ENCODE assay signal across 1 cellular context in the genomic region with DNA sequence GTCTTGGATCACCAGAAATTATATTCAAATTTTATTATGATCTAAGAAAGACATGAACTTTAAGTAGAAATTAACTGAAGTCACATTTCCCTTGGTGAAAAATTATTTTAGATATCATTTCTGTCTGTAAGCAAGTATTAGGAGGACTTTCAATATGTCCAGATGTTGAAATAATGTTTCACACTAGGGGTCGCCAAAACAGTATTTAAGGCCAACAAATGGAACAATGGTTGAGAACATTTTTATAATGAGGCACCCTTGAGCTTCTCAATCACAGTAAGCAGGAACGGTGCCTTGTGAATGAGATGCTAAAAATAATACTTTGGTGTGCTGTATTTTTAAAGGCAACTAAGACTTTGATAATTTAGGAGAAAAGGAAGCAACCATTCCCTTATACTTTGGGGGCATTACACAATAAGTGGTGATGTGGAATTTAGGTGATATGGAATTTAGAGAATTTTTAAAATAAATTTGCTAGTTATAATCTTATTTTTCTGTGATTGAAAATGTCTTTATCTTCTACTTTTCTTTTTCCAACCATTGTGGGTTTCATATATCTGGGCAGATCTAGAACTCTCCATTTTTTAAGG.
TF ChIP-seq lines count a peak whose summit lies in the region.

No MANE protein-coding gene starts in this region.

TF ChIP-seq in K562, 482 proteins besides CTCF, POLR2A, EP300 and RAD21 (continued from another document):
- TF ChIP-seq, protein P1, sequence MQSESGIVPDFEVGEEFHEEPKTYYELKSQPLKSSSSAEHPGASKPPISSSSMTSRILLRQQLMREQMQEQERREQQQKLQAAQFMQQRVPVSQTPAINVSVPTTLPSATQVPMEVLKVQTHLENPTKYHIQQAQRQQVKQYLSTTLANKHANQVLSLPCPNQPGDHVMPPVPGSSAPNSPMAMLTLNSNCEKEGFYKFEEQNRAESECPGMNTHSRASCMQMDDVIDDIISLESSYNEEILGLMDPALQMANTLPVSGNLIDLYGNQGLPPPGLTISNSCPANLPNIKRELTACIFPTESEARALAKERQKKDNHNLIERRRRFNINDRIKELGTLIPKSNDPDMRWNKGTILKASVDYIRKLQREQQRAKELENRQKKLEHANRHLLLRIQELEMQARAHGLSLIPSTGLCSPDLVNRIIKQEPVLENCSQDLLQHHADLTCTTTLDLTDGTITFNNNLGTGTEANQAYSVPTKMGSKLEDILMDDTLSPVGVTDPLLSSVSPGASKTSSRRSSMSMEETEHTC (IDR thresholded peaks at IDR 0.05), result no peak
- TF ChIP-seq FOXM1 (IDR thresholded peaks at IDR 0.05; ENCODE audit: low read depth) (0 out of 2 replicates have a peak, but pooled peaks have one; percentile 21), FOXM1 (CRISPR knock-in tag; IDR thresholded peaks at IDR 0.05; ENCODE audit: low read depth) (no peak), ZNF644 (tag; IDR thresholded peaks at IDR 0.05; ENCODE audit: low read depth) (no peak), ZNF668 (CRISPR knock-in tag; IDR thresholded peaks at IDR 0.05) (0 out of 2 replicates have a peak, but pooled peaks have one; percentile 27), ARNT (IDR thresholded peaks at IDR 0.05) (0 out of 4 replicates have a peak, but pooled peaks of 1 of the 2 experiments have one; percentile 39), CEBPB (tag; IDR thresholded peaks at IDR 0.05) (peak; percentile 72; the same call in 1 of the 2 replicates), TEAD1 (CRISPR knock-in tag; IDR thresholded peaks at IDR 0.05) (0 out of 4 replicates have a peak, but pooled peaks of 1 of the 2 experiments have one; percentile 16), MBD2 (IDR thresholded peaks at IDR 0.05; ENCODE audit: borderline replicate concordance, low read depth) (no peak), CEBPG (CRISPR knock-in tag; IDR thresholded peaks at IDR 0.05) (no peak), CEBPG (tag; conservative IDR thresholded peaks at IDR 0.05 in 1 of 2, IDR thresholded peaks at IDR 0.05 in 1 of 2) (peak in 1 of 2 experiments; percentile 74; a peak in 2 of 4 replicates), ZEB2 (IDR thresholded peaks at IDR 0.05) (0 out of 2 replicates have a peak, but pooled peaks have one; percentile 55), MAZ (CRISPR knock-in tag; conservative IDR thresholded peaks at IDR 0.05 in 1 of 2, IDR thresholded peaks at IDR 0.05 in 1 of 2) (0 out of 4 replicates have a peak, but pooled peaks of 1 of the 2 experiments have one; percentile 28)
- TF ChIP-seq, protein P2, sequence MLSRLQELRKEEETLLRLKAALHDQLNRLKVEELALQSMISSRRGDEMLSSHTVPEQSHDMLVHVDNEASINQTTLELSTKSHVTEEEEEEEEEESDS (CRISPR knock-in tag; IDR thresholded peaks at IDR 0.05), result no peak
- TF ChIP-seq, protein P3, sequence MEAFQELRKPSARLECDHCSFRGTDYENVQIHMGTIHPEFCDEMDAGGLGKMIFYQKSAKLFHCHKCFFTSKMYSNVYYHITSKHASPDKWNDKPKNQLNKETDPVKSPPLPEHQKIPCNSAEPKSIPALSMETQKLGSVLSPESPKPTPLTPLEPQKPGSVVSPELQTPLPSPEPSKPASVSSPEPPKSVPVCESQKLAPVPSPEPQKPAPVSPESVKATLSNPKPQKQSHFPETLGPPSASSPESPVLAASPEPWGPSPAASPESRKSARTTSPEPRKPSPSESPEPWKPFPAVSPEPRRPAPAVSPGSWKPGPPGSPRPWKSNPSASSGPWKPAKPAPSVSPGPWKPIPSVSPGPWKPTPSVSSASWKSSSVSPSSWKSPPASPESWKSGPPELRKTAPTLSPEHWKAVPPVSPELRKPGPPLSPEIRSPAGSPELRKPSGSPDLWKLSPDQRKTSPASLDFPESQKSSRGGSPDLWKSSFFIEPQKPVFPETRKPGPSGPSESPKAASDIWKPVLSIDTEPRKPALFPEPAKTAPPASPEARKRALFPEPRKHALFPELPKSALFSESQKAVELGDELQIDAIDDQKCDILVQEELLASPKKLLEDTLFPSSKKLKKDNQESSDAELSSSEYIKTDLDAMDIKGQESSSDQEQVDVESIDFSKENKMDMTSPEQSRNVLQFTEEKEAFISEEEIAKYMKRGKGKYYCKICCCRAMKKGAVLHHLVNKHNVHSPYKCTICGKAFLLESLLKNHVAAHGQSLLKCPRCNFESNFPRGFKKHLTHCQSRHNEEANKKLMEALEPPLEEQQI (IDR thresholded peaks at IDR 0.05), result no peak
- TF ChIP-seq, protein P4, sequence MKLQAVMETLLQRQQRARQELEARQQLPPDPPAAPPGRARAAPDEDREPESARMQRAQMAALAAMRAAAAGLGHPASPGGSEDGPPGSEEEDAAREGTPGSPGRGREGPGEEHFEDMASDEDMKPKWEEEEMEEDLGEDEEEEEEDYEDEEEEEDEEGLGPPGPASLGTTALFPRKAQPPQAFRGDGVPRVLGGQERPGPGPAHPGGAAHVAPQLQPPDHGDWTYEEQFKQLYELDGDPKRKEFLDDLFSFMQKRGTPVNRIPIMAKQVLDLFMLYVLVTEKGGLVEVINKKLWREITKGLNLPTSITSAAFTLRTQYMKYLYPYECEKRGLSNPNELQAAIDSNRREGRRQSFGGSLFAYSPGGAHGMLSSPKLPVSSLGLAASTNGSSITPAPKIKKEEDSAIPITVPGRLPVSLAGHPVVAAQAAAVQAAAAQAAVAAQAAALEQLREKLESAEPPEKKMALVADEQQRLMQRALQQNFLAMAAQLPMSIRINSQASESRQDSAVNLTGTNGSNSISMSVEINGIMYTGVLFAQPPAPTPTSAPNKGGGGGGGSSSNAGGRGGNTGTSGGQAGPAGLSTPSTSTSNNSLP (IDR thresholded peaks at IDR 0.05; ENCODE audit: borderline replicate concordance, low read depth, low read length), result peak; percentile 74; the same call in 1 of the 2 replicates
- TF ChIP-seq, protein P5, sequence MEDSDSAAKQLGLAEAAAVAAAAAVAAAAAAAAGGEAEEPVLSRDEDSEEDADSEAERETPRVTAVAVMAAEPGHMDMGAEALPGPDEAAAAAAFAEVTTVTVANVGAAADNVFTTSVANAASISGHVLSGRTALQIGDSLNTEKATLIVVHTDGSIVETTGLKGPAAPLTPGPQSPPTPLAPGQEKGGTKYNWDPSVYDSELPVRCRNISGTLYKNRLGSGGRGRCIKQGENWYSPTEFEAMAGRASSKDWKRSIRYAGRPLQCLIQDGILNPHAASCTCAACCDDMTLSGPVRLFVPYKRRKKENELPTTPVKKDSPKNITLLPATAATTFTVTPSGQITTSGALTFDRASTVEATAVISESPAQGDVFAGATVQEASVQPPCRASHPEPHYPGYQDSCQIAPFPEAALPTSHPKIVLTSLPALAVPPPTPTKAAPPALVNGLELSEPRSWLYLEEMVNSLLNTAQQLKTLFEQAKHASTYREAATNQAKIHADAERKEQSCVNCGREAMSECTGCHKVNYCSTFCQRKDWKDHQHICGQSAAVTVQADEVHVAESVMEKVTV (CRISPR knock-in tag; IDR thresholded peaks at IDR 0.05), result peak; percentile 93
- TF ChIP-seq, protein P6, sequence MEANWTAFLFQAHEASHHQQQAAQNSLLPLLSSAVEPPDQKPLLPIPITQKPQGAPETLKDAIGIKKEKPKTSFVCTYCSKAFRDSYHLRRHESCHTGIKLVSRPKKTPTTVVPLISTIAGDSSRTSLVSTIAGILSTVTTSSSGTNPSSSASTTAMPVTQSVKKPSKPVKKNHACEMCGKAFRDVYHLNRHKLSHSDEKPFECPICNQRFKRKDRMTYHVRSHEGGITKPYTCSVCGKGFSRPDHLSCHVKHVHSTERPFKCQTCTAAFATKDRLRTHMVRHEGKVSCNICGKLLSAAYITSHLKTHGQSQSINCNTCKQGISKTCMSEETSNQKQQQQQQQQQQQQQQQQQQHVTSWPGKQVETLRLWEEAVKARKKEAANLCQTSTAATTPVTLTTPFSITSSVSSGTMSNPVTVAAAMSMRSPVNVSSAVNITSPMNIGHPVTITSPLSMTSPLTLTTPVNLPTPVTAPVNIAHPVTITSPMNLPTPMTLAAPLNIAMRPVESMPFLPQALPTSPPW (CRISPR knock-in tag; IDR thresholded peaks at IDR 0.05), result 0 out of 2 replicates have a peak, but pooled peaks have one; percentile 8
TF ChIP-seq in K562: peak in this region for 13.
